Comparison of ENCODE assay signal across 8 cellular contexts in the genomic region with DNA sequence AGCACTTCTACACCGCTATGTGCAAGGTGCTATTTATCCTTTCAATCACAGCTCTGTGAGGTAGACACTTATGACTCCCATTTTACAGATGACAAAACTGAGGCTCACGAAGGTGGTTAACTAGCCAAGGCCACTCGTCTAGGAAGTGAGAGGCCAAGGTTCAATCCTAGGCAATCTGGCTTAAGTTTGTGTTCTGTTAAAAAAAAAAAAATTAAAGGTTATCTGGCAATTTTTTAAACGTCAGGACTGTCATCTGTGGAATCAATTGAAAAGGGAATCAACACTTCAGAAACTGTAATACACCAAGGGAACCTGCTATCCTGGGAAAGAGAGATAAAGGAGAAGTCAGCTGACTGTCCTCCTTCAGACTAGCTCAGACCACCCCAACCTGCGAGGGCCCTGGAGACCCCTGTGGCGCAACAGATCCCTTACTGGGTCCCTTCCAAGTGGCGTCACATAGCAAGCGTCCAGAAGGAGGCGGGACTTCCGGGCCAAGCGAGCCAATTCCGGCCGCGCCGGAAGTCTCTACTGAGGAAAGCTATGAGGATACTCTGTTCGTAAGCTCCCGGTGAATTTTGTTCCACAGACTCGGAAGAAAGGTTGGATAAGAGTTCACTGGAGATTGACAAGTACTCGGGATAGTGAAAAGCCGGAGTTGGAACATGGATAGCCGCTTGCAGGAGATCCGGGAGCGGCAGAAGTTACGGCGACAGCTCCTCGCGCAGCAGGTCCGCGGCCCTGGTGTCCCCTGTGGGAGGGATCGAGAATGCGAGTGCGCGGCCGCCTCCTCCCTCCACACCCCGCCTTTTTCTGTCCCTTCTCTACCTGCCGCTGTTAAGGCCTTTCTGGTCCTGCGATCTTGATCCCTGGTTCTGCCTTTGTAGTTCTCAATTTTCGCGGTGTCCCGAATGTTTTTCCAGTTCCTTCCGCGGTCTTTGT. TPM values are rescaled to one million over a fixed set of nuclear protein-coding genes. Genes with fewer than 3 reads are reported as not detected.
A peak's percentile ranks its signal among the peaks of the same experiment; 100 is the strongest.
DNase-seq lines count a peak whose midpoint lies in the region; ATAC-seq, FAIRE-seq and TF ChIP-seq lines count a peak whose summit lies in the region.

A gene (plus strand): TSS at position 520 of the 939 bp plus-strand sequence. CDS start 143 bp downstream, at position 663.

- FAIRE-seq in TTC549 (lab: Jason Lieb, UNC), result peak; percentile 43

- in situ Hi-C loops in gastrocnemius medialis (cut with MboI; ENCODE audit: low sequenced_read_pairs in 4 of 4), result loop anchor here in 2 of 4 donors (25.0 kb wide), 1 partner anchor 398 kb away; no protein-coding TSS in a partner anchor

- TF ChIP-seq POLR2A in body of pancreas (IDR thresholded peaks at IDR 0.05) (peak in 2 of 3 donors; percentile 72 to 74), gastrocnemius medialis (IDR thresholded peaks at IDR 0.05) (peak; percentile 49 to 54)

- H3K27ac ChIP-seq in body of pancreas, result peak within 1 kb of the TSS; percentile 76 to 92 (median 89)
- no peak within 1 kb of the TSS for H3K27ac ChIP-seq in iPS DF 6.9 (ENCODE audit: low read length)
- peak within 1 kb of the TSS; percentile 86 to 91 (median 86) for H3K27ac ChIP-seq in gastrocnemius medialis

- TF ChIP-seq CTCF in body of pancreas (IDR thresholded peaks at IDR 0.05) (peak in 4 of 7 experiments; percentile 28 to 43 (median 38)), gastrocnemius medialis (IDR thresholded peaks at IDR 0.05 in 4 of 5, conservative IDR thresholded peaks at IDR 0.05 in 1 of 5) (peak in 2 of 5 experiments; percentile 40 to 44)

- H3K4me3 ChIP-seq in body of pancreas (peak within 1 kb of the TSS; percentile 29 to 39), iPS DF 6.9 (ENCODE audit: low read length) (peak within 1 kb of the TSS; percentile 93), gastrocnemius medialis (peak within 1 kb of the TSS; percentile 61 to 80 (median 75))

- H3K36me3 ChIP-seq in body of pancreas (replicated peaks in 1 of 2; ENCODE audit: insufficient read depth in 1 of 2, low read depth in 2 of 2) (peaks cover 0 to 2% of the 10 kb centered on the region in 2 donors), iPS DF 6.9 (ENCODE audit: control insufficient read depth, insufficient read depth, low read length) (no peaks in the 10 kb centered on the region), gastrocnemius medialis (peaks cover 0 to 24% of the 10 kb centered on the region in 2 donors)

- DNase-seq in SIG-M5 treated with dmso at 0.1 percent for 504 hours (lab: John Stamatoyannopoulos, UW; ENCODE audit: unreplicated experiment) (peak; percentile 88), SIG-M5 (lab: John Stamatoyannopoulos, UW) (no peak), NCI-H2081 (lab: John Stamatoyannopoulos, UW) (peak; percentile 88 to 93), body of pancreas (peak; percentile 92 to 96 (median 93)), iPS DF 6.9 (ENCODE audit: low read depth, low spot score) (peak; percentile 92), gastrocnemius medialis (peak; percentile 78 to 88)

- intact Hi-C loops in body of pancreas (cut with DNase I), result no loop called here
- intact Hi-C loops in gastrocnemius medialis (cut with DNase I; ENCODE audit: low total_unique reads), result loop anchor here (10.0 kb wide), 1 partner anchor 410 kb away; no protein-coding TSS in a partner anchor

- H3K4me1 ChIP-seq in body of pancreas (peaks cover 18% of the 10 kb centered on the region), iPS DF 6.9 (ENCODE audit: control insufficient read depth, insufficient read depth, low read length) (no peaks in the 10 kb centered on the region), gastrocnemius medialis (peaks cover 17 to 19% of the 10 kb centered on the region in 2 donors)

- H3K9me3 ChIP-seq in body of pancreas (no peaks in the 10 kb centered on the region), iPS DF 6.9 (ENCODE audit: control insufficient read depth, insufficient read depth, low read length) (no peaks in the 10 kb centered on the region), gastrocnemius medialis (no peaks in the 10 kb centered on the region)

- ATAC-seq in HG03025 (IDR thresholded peaks at IDR 0.05; ENCODE audit: low FRiP score, unreplicated experiment) (peak; percentile 100), body of pancreas (peak; percentile 98), gastrocnemius medialis (peak; percentile 99 to 100)

- H3K27me3 ChIP-seq in body of pancreas (no peaks in the 10 kb centered on the region), iPS DF 6.9 (ENCODE audit: control insufficient read depth, insufficient read depth, low read length) (no peaks in the 10 kb centered on the region), gastrocnemius medialis (no peaks in the 10 kb centered on the region)

- WGBS in body of pancreas, 2 donors, result 3 to 5% methylated on average over 33 to 42 of the region's 42 CpGs
- WGBS in iPS DF 6.9 (ENCODE audit: insufficient coverage, insufficient read length), result no CpG with 5 or more reads among the region's 42 CpGs

RNA-seq across cellular contexts. Expression of the gene that starts here (rescaled TPM):
- total RNA-seq in body of pancreas (10 to 100 TPM in 1 of 2 donors, 1 to 10 TPM in 1; 8.0 to 14.2 TPM), gastrocnemius medialis (10 to 100 TPM in 3 of 4 donors, 1 to 10 TPM in 1; 8.2 to 31.8 (median 17.3) TPM)

Comparison
In these comparisons a context has a peak if more than half of its experiments do, and no peak if none do; other contexts are left out.
1. H3K4me3 ChIP-seq: peak in every context shown above with its lines; median percentile 93 in iPS DF 6.9; 75 in gastrocnemius medialis; 34 in body of pancreas.